19 cellular contexts compared by ENCODE assay signal in the genomic region with DNA sequence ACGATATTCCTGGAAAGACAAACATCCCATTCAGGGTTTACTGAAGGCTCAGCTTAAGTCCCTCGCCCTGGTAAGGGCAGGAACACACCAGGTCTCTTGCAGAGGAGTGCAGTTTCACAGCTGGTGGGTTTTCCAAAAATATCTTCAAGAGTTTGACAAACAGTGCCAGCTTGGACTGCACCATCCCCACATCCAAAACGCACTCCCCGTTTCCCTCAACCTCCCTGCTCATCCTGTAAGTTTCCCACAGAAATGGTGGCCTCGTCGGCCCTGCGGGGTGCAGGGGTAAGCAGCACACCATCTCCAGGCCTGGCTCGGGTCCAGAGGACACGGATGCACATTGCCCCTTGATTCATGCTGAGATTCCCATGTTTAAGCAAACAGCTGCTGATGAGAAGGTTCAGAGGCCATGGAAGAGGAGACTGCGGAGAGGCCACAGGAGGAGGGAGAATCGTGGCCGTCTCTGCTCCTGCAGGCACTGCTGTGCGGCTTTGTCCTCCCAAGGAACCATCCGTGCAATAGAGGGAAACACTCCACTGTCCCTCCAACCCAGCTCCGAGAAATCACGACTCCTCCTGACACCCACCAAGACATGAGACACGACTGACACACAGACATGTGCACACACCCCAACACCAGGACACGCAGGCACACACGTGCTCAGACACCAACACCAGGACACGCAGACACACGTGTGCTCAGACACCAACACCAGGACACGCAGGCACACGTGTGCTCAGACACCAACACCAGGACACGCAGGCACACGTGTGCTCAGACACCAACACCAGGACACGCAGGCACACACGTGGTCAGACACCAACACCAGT. TPM values are rescaled to one million over a fixed set of nuclear protein-coding genes. Genes with fewer than 3 reads are reported as not detected.
DNase-seq lines count a peak whose midpoint lies in the region; ATAC-seq, FAIRE-seq and TF ChIP-seq lines count a peak whose summit lies in the region.
"Had no signal": no experiment of that assay in that cellular context is flagged by ENCODE, and none has a peak within 500 bp of the region (broad histone marks: within the 10 kb centered on the region; RNA-seq: fewer than 3 reads in every experiment).

No MANE protein-coding gene starts in this region.

- peaks cover 24% of the 10 kb centered on the region for H3F3A ChIP-seq in MM.1S (ENCODE audit: insufficient read depth, low read length)

- DNase-seq in Right ventricle myocardium inferior (ENCODE audit: missing footprints) (peak; percentile 53), left ventricle myocardium inferior (no peak), MM.1S (no peak), GM12878 (ENCODE audit: low read depth, low spot score) (no peak), type B pancreatic cell (ENCODE audit: extremely low spot score, unreplicated experiment) (no peak)
- no peak for DNase-seq in stimulated activated naive CD4-positive, alpha-beta T cell (lab: John Stamatoyannopoulos, UW)
- DNase-seq: activated CD4-positive, alpha-beta memory T cell treated with anti-CD3 and anti-CD28 coated beads for 36 hours; activated CD4-positive, CD25-positive, alpha-beta regulatory T cell; CD4-positive, CD25-positive, alpha-beta regulatory T cell; EL; mammary epithelial cell; NCI-H1694 treated with DMSO at 0.1 percent for 48 hours; NCI-H526 treated with DMSO at 0.1 percent for 48 hours; stimulated activated CD4-positive, alpha-beta T cell treated with anti-CD3 and anti-CD28 coated beads, Interleukin-1b, Interleukin-23, amount 100 ng/mL, for 48 hours; substantia nigra had no signal

- H3K9me3 Mint-ChIP-seq in type B pancreatic cell = no peaks in the 10 kb centered on the region
- H3K9me3 Mint-ChIP-seq in activated T-helper 17 cell treated with anti-CD3 and anti-CD28 coated beads, Interleukin-2, amount 50 U/mL, for 72 hours = no peaks in the 10 kb centered on the region
- H3K9me3 Mint-ChIP-seq: activated CD4-positive, alpha-beta memory T cell treated with anti-CD3 and anti-CD28 coated beads for 36 hours; IgD-negative memory B cell had no signal

- no peak for TF ChIP-seq EP300 in GM12878 (IDR thresholded peaks at IDR 0.05; ENCODE audit: borderline replicate concordance in 1 of 2, control insufficient read depth in 1 of 2, low read depth in 2 of 2, low read length in 2 of 2)

- no peak overlapping the region for H3K4me3 ChIP-seq in left ventricle myocardium inferior
- H3K4me3 ChIP-seq in MM.1S (ENCODE audit: low read length) = no peak overlapping the region
- H3K4me3 ChIP-seq in GM12878 = no peak overlapping the region

- no peak for TF ChIP-seq POLR2A in GM12878 (IDR thresholded peaks at IDR 0.05; ENCODE audit: low read depth, low read length)

- in situ Hi-C loops in GM12878 (cut with MboI) = no loop called here

- no peak for FAIRE-seq in GM12878 (lab: Jason Lieb, UNC)

- RAD21 ChIA-PET in GM12878 (lab: Charles Lee; ENCODE audit: unreplicated experiment) = interaction anchor here (7.1 kb wide), 1 partner anchor 28 kb away, joined by 78 read pairs; no protein-coding TSS in a partner anchor

- H3K79me2 ChIP-seq in MM.1S (ENCODE audit: low read length) (no peaks in the 10 kb centered on the region), GM12878 (ENCODE audit: control insufficient read depth, insufficient read depth, low read length) (no peaks in the 10 kb centered on the region)

- no peaks in the 10 kb centered on the region for H3K36me3 Mint-ChIP-seq in type B pancreatic cell
- no peaks in the 10 kb centered on the region for H3K36me3 Mint-ChIP-seq in activated T-helper 17 cell treated with anti-CD3 and anti-CD28 coated beads, Interleukin-2, amount 50 U/mL, for 72 hours (ENCODE audit: low read depth)
- H3K36me3 Mint-ChIP-seq: activated CD4-positive, alpha-beta memory T cell treated with anti-CD3 and anti-CD28 coated beads for 36 hours; CD4-positive, CD25-positive, alpha-beta regulatory T cell had no signal

- no peak for ATAC-seq in Right ventricle myocardium inferior
- no peak for ATAC-seq in GM12878
- no peak for ATAC-seq in activated T-helper 17 cell treated with anti-CD3 and anti-CD28 coated beads, Interleukin-2, amount 50 U/mL, for 72 hours (replicated peaks)
- ATAC-seq: HCT116 had no signal

- H3K4me3 Mint-ChIP-seq in type B pancreatic cell = peak overlapping the region; percentile 17
- H3K4me3 Mint-ChIP-seq in activated T-helper 17 cell treated with anti-CD3 and anti-CD28 coated beads, Interleukin-2, amount 50 U/mL, for 72 hours = no peak overlapping the region
- H3K4me3 Mint-ChIP-seq: activated CD4-positive, alpha-beta memory T cell treated with anti-CD3 and anti-CD28 coated beads for 36 hours; CD4-positive, CD25-positive, alpha-beta regulatory T cell had no signal

- no peak overlapping the region for H3K27ac ChIP-seq in left ventricle myocardium inferior (replicated peaks)
- H3K27ac ChIP-seq in MM.1S (ENCODE audit: low read length) = no peak overlapping the region
- H3K27ac ChIP-seq in GM12878 (ENCODE audit: control insufficient read depth, insufficient read depth) = no peak overlapping the region
- H3K27ac ChIP-seq: skin epidermis had no signal

- POLR2A ChIA-PET in GM12878 (lab: Charles Lee) = interaction anchor here (1.2 to 4.2 kb wide), 2 partner anchors 27 to 31 kb away, joined by 6 to 32 read pairs; no protein-coding TSS in a partner anchor

- H3K27me3 ChIP-seq in left ventricle myocardium inferior (ENCODE audit: low read depth) (no peaks in the 10 kb centered on the region), MM.1S (replicated peaks; ENCODE audit: insufficient read depth, low read length) (no peaks in the 10 kb centered on the region), GM12878 (replicated peaks in 1 of 2; ENCODE audit: control insufficient read depth in 2 of 2, insufficient read depth in 2 of 2, low read length in 1 of 2) (no peaks in the 10 kb centered on the region)

- H3K9me3 ChIP-seq in left ventricle myocardium inferior (replicated peaks) (no peaks in the 10 kb centered on the region), MM.1S (replicated peaks; ENCODE audit: insufficient read depth, low read length) (no peaks in the 10 kb centered on the region), GM12878 (replicated peaks; ENCODE audit: control insufficient read depth, insufficient read depth, low read length) (no peaks in the 10 kb centered on the region)

- intact Hi-C loops in Right ventricle myocardium inferior (cut with DNase I) (no loop called here), left ventricle myocardium inferior (cut with micrococcal nuclease) (loop anchor here (10.0 kb wide), 1 partner anchor 151 kb away; no protein-coding TSS in a partner anchor), GM12878 (cut with micrococcal nuclease; ENCODE audit: unreplicated experiment) (no loop called here)

- SMC1A ChIA-PET in GM12878 (lab: Charles Lee; ENCODE audit: uncharacterized antibody, unreplicated experiment) = interaction anchor here (1.0 kb wide), 1 partner anchor 214 kb away, joined by 5 read pairs; no protein-coding TSS in a partner anchor

- peaks cover 3% of the 10 kb centered on the region for H3K27me3 Mint-ChIP-seq in type B pancreatic cell
- no peaks in the 10 kb centered on the region for H3K27me3 Mint-ChIP-seq in activated T-helper 17 cell treated with anti-CD3 and anti-CD28 coated beads, Interleukin-2, amount 50 U/mL, for 72 hours

- H4K20me1 ChIP-seq in MM.1S (ENCODE audit: insufficient read depth, low read length) (no peaks in the 10 kb centered on the region), GM12878 (ENCODE audit: control insufficient read depth, insufficient read depth) (no peaks in the 10 kb centered on the region)

- peak overlapping the region; percentile 63 for H3K27ac Mint-ChIP-seq in type B pancreatic cell
- no peak overlapping the region for H3K27ac Mint-ChIP-seq in activated T-helper 17 cell treated with anti-CD3 and anti-CD28 coated beads, Interleukin-2, amount 50 U/mL, for 72 hours
- H3K27ac Mint-ChIP-seq: activated CD4-positive, alpha-beta memory T cell treated with anti-CD3 and anti-CD28 coated beads for 36 hours; CD4-positive, CD25-positive, alpha-beta regulatory T cell had no signal

- WGBS in GM12878 (ENCODE audit: insufficient coverage, insufficient replicate concordance, low lambda C conversion rate, missing lambda C conversion rate) = 66% methylated on average over 27 of the region's 27 CpGs

- BruUV-seq in GM12878 (replicated peaks; lab: Mats Ljungman, UMichigan) = no TSS peak

- no peak overlapping the region for H2AFZ ChIP-seq in MM.1S (ENCODE audit: low read length)
- H2AFZ ChIP-seq in GM12878 (ENCODE audit: control insufficient read depth, low read depth, low read length) = no peak overlapping the region

- CTCF ChIA-PET in GM12878 (lab: Yijun Ruan, JAX) = interaction anchor here (0.7 to 6.5 kb wide), 7 partner anchors 12 to 819 kb away, joined by 3 to 25 read pairs (median 3); no protein-coding TSS in a partner anchor

- H3K9ac ChIP-seq in MM.1S (ENCODE audit: low read length) (no peak overlapping the region), GM12878 (ENCODE audit: control insufficient read depth, insufficient read depth, low read length) (no peak overlapping the region)

- H3K4me1 ChIP-seq in left ventricle myocardium inferior (peaks cover 58% of the 10 kb centered on the region), MM.1S (ENCODE audit: low read length) (peaks cover 36% of the 10 kb centered on the region), GM12878 (ENCODE audit: control insufficient read depth, insufficient read depth, low read length) (peaks cover 29% of the 10 kb centered on the region)

- H3K4me2 ChIP-seq in MM.1S (ENCODE audit: low read depth, low read length) = peak overlapping the region; percentile 26; the same call in 1 of the 2 replicates
- H3K4me2 ChIP-seq in GM12878 (ENCODE audit: control insufficient read depth, insufficient read depth) = no peak overlapping the region

- no peak for TF ChIP-seq CTCF in left ventricle myocardium inferior (IDR thresholded peaks at IDR 0.05; ENCODE audit: borderline replicate concordance)
- TF ChIP-seq CTCF in MM.1S (IDR thresholded peaks at IDR 0.05; ENCODE audit: low read length) = no peak
- no peak for TF ChIP-seq CTCF in GM12878 (IDR thresholded peaks at IDR 0.05 in 2 of 3, conservative IDR thresholded peaks at IDR 0.05 in 1 of 3; ENCODE audit: control insufficient read depth in 2 of 3, extremely low read depth in 1 of 3, insufficient read depth in 1 of 3, low read depth in 3 of 3, low read length in 3 of 3)
- no peak for TF ChIP-seq CTCF in type B pancreatic cell (conservative IDR thresholded peaks at IDR 0.05)

- TF ChIP-seq RAD21 in GM12878 (IDR thresholded peaks at IDR 0.05; ENCODE audit: insufficient read depth, low read depth, low read length) = no peak

- H3K36me3 ChIP-seq in left ventricle myocardium inferior (no peaks in the 10 kb centered on the region), MM.1S (replicated peaks; ENCODE audit: insufficient read depth, low read length) (no peaks in the 10 kb centered on the region), GM12878 (ENCODE audit: control insufficient read depth in 2 of 2, insufficient read depth in 2 of 2, low read length in 1 of 2) (no peaks in the 10 kb centered on the region)

- H3K4me1 Mint-ChIP-seq in type B pancreatic cell (ENCODE audit: unreplicated experiment) = peaks cover 20% of the 10 kb centered on the region
- no peaks in the 10 kb centered on the region for H3K4me1 Mint-ChIP-seq in activated T-helper 17 cell treated with anti-CD3 and anti-CD28 coated beads, Interleukin-2, amount 50 U/mL, for 72 hours

- no peaks in the 10 kb centered on the region for H3K9me2 ChIP-seq in MM.1S (replicated peaks; ENCODE audit: insufficient read depth, low read length)

RNA-seq across cellular contexts. Expression of a gene that starts 24.0 kb away (rescaled TPM):
- total RNA-seq in Right ventricle myocardium inferior (179 TPM), left ventricle myocardium inferior (140 TPM), GM12878 (2014; rRNA removed) (3.5 and 5.0 TPM in 2 replicates), GM12878 (2014; rRNA removed; fragmentation: Illumina TruSeq; extraction: Trizol) (2.1 and 3.0 TPM in 2 replicates), GM12878 (2021) (10.0 and 11.5 TPM in 2 replicates), type B pancreatic cell (ENCODE audit: low replicate concordance) (44.7 and 57.6 TPM in 2 replicates)
- 70.0 and 82.8 TPM in 2 replicates for total RNA-seq in GM12878 (2013; cell fraction: nucleolus; rRNA removed)
- 1.6 TPM for polyA plus RNA-seq in GM12878 (2011; ENCODE audit: low read depth)
- polyA plus RNA-seq in GM12878 (2011; rRNA removed) (1.5 and 2.8 TPM in 2 replicates), GM12878 (2014; fragmentation: Illumina TruSeq; extraction: Trizol) (0.78 and 2.9 TPM in 2 replicates), GM12878 (2014; fragmentation: Nextera tagmentation; extraction: Ambion mirVana) (under 1 TPM; 0.10 to 0.29 TPM), GM12878 (2014; rRNA removed) (5.0 and 7.4 TPM in 2 replicates), GM12878 (2016; fragmentation: Nextera tagmentation; extraction: Ambion mirVana) (1 to 10 TPM; 2.3 to 3.2 TPM)
- polyA plus RNA-seq in GM12878 (2011; cell fraction: cytosol; rRNA removed) = 3.4 TPM in 2 replicates
- 38.8 and 41.9 TPM in 2 replicates for polyA plus RNA-seq in GM12878 (2011; cell fraction: nucleus; rRNA removed)
- polyA plus RNA-seq in GM12878 (2012) = 4.5 and 4.6 TPM in 2 replicates
- 3.1 and 6.2 TPM in 2 replicates for polyA minus RNA-seq in GM12878 (2011; rRNA and poly(A)+ RNA removed)
- polyA minus RNA-seq in GM12878 (2011; cell fraction: cytosol; rRNA and poly(A)+ RNA removed) = 4.4 and 4.9 TPM in 2 replicates
- 9.4 and 11.5 TPM in 2 replicates for polyA minus RNA-seq in GM12878 (2011; cell fraction: nucleus; rRNA and poly(A)+ RNA removed)
- total RNA-seq in activated T-helper 17 cell treated with anti-CD3 and anti-CD28 coated beads, Interleukin-2, amount 50 U/mL, for 72 hours = 10 to 100 TPM; 17.6 to 28.2 TPM
